In the genomic region with DNA sequence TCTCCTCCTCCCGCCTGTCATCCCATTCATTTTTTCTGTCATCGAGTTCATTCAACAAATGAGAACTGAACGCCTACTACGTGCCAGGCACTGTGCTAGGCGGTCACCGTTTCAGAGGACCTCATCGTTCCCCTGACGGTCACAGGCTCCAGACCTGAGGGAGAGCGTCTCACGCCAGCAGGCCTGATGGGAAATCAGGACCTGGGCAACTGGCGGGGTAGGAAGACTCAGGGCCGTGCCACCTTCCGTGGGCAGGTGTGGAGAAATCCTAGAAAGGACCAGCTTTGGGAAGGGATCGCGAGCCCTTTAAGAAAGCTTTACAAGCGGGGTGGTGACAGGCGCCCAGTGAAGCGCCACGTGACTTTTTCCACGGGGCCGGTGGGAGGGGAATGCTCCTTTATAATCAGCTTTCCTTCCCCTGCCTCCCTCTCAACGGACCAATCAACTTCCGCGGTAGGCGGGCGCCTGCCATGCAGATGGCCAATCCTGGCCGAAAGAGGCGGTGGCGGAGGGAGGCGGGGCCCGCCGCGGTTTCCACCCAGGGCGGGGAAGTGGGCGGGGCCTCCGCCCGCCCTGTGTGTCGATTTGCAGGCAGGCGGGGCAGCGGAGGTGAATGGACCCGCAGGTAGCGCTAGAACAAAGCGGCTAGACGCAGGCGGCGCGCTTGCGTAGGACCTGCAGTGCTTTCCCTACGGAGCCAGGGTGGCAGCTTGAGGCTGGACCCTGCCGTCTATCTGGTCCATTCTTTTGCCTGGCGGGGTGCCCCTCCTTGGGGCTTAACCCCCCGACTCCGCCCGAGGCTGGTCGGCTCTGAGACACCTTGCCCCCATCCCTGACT, we compare ENCODE assay signal across 8 cellular contexts. TPM values are rescaled to one million over a fixed set of nuclear protein-coding genes. Genes with fewer than 3 reads are reported as not detected.
A peak's percentile ranks its signal among the peaks of the same experiment; 100 is the strongest.
DNase-seq lines count a peak whose midpoint lies in the region; ATAC-seq and TF ChIP-seq lines count a peak whose summit lies in the region.

No MANE protein-coding gene starts in this region.

- H3K27me3 ChIP-seq in H7 (ENCODE audit: control insufficient read depth, insufficient read depth, low read length) (peaks cover 11% of the 10 kb centered on the region), Loucy (ENCODE audit: insufficient read depth, low read length, poor library complexity, severe bottlenecking) (no peaks in the 10 kb centered on the region), RWPE2 (ENCODE audit: insufficient read depth, poor library complexity, severe bottlenecking) (no peaks in the 10 kb centered on the region)

- peak overlapping the region; percentile 87 to 95 (median 92) for H3K4me3 Mint-ChIP-seq in naive thymus-derived CD8-positive, alpha-beta T cell
- peak overlapping the region; percentile 91 to 92 for H3K4me3 Mint-ChIP-seq in stimulated activated naive B cell treated with anti-CD40 and anti-IgM and Interleukin-4, amounts not matched to agents 10 μg/mL and 1 μg/mL and 100 μg/mL, for 72 hours

- peak overlapping the region; percentile 65 for H3K9ac ChIP-seq in Loucy (ENCODE audit: low read depth, low read length, poor library complexity, severe bottlenecking)

- ATAC-seq in RWPE2 (ENCODE audit: low read depth) = peak; percentile 69
- peak; percentile 81 to 87 for ATAC-seq in naive thymus-derived CD8-positive, alpha-beta T cell
- ATAC-seq in stimulated activated naive B cell treated with anti-CD40 and anti-IgM and Interleukin-4, amounts not matched to agents 10 μg/mL and 1 μg/mL and 100 μg/mL, for 72 hours (replicated peaks) = peak; percentile 82 to 88

- peaks cover 7% of the 10 kb centered on the region for H3K36me3 ChIP-seq in H7 (replicated peaks; ENCODE audit: control insufficient read depth, insufficient read depth, low read length)
- no peaks in the 10 kb centered on the region for H3K36me3 ChIP-seq in Loucy (ENCODE audit: insufficient read depth, low read length)
- H3K36me3 ChIP-seq in RWPE2 (ENCODE audit: low read depth) = peaks cover 36% of the 10 kb centered on the region

- no peaks in the 10 kb centered on the region for H3K9me2 ChIP-seq in Loucy (replicated peaks; ENCODE audit: low read depth, low read length)

- peaks cover 31% of the 10 kb centered on the region for H4K20me1 ChIP-seq in Loucy (ENCODE audit: insufficient read depth, low read length, poor library complexity, severe bottlenecking)

- H3K9me3 Mint-ChIP-seq in naive thymus-derived CD8-positive, alpha-beta T cell = no peaks in the 10 kb centered on the region
- H3K9me3 Mint-ChIP-seq in stimulated activated naive B cell treated with anti-CD40 and anti-IgM and Interleukin-4, amounts not matched to agents 10 μg/mL and 1 μg/mL and 100 μg/mL, for 72 hours = no peaks in the 10 kb centered on the region

- peaks cover 29% of the 10 kb centered on the region for H3K79me2 ChIP-seq in Loucy (ENCODE audit: insufficient read depth, low read length)

- peaks cover 32% of the 10 kb centered on the region for H3K4me1 ChIP-seq in Loucy (ENCODE audit: insufficient read depth, low read length, poor library complexity, severe bottlenecking)
- H3K4me1 ChIP-seq in RWPE2 (ENCODE audit: insufficient read depth, poor library complexity, severe bottlenecking) = peaks cover 18% of the 10 kb centered on the region

- peaks cover 5% of the 10 kb centered on the region; the same call in 1 of the 2 replicates for H3F3A ChIP-seq in Loucy (ENCODE audit: low read depth)

- no peaks in the 10 kb centered on the region for H3K9me3 ChIP-seq in Loucy (ENCODE audit: insufficient read depth, low read depth, low read length)
- no peaks in the 10 kb centered on the region for H3K9me3 ChIP-seq in RWPE2 (ENCODE audit: severe bottlenecking)

- DNase-seq in ELR (ENCODE audit: low read depth) (peak; percentile 99), H7 (peak; percentile 99), RWPE2 (ENCODE audit: low spot score) (peak; percentile 98), fibroblast of peridontal ligament (ENCODE audit: extremely low read depth) (peak; percentile 97)
- peak; percentile 100 for DNase-seq in activated effector memory CD4-positive, alpha-beta T cell treated with Interleukin-2 at 50 U/mL for 16 hours
- peak; percentile 92 to 100 (median 99) for DNase-seq in naive thymus-derived CD8-positive, alpha-beta T cell
- peak; percentile 98 for DNase-seq in stimulated activated naive B cell treated with anti-CD40 and anti-IgM and Interleukin-4, amounts not matched to agents 10 μg/mL and 1 μg/mL and 100 μg/mL, for 72 hours

- H2AFZ ChIP-seq in Loucy (ENCODE audit: low read length) = peak overlapping the region; percentile 85

- no peak for TF ChIP-seq CTCF in Loucy (conservative IDR thresholded peaks at IDR 0.05; ENCODE audit: low read length)
- TF ChIP-seq CTCF in RWPE2 (IDR thresholded peaks at IDR 0.05; ENCODE audit: poor library complexity, severe bottlenecking) = no peak

- POLR2A ChIA-PET in naive thymus-derived CD8-positive, alpha-beta T cell (lab: Charles Lee) = interaction anchor here (0.6 to 3.3 kb wide), 20 partner anchors 9 to 1820 kb away, joined by 3 to 27 read pairs (median 4); partner anchors contain the start of genes ACY1, DCAF1, PARP3 and POC1A

- peaks cover 25 to 39% (median 34%) of the 10 kb centered on the region in 4 donors for H3K4me1 Mint-ChIP-seq in naive thymus-derived CD8-positive, alpha-beta T cell
- peaks cover 49 to 67% of the 10 kb centered on the region in 2 donors for H3K4me1 Mint-ChIP-seq in stimulated activated naive B cell treated with anti-CD40 and anti-IgM and Interleukin-4, amounts not matched to agents 10 μg/mL and 1 μg/mL and 100 μg/mL, for 72 hours

- peak overlapping the region; percentile 99 for H3K27ac ChIP-seq in RWPE2 (ENCODE audit: poor library complexity, severe bottlenecking)

- H3K27ac Mint-ChIP-seq in naive thymus-derived CD8-positive, alpha-beta T cell = peak overlapping the region; percentile 85 to 98 (median 93)
- H3K27ac Mint-ChIP-seq in stimulated activated naive B cell treated with anti-CD40 and anti-IgM and Interleukin-4, amounts not matched to agents 10 μg/mL and 1 μg/mL and 100 μg/mL, for 72 hours = peak overlapping the region; percentile 95

- peaks cover 0 to 10% (median 0%) of the 10 kb centered on the region in 3 donors for H3K36me3 Mint-ChIP-seq in naive thymus-derived CD8-positive, alpha-beta T cell
- H3K36me3 Mint-ChIP-seq in stimulated activated naive B cell treated with anti-CD40 and anti-IgM and Interleukin-4, amounts not matched to agents 10 μg/mL and 1 μg/mL and 100 μg/mL, for 72 hours = peaks cover 8 to 13% of the 10 kb centered on the region in 2 donors

- H3K27me3 Mint-ChIP-seq in naive thymus-derived CD8-positive, alpha-beta T cell = no peaks in the 10 kb centered on the region
- no peaks in the 10 kb centered on the region for H3K27me3 Mint-ChIP-seq in stimulated activated naive B cell treated with anti-CD40 and anti-IgM and Interleukin-4, amounts not matched to agents 10 μg/mL and 1 μg/mL and 100 μg/mL, for 72 hours

- H3K4me3 ChIP-seq in H7 (ENCODE audit: insufficient read depth, low read depth, low read length) (peak overlapping the region; percentile 67), Loucy (ENCODE audit: low read length, poor library complexity, severe bottlenecking) (peak overlapping the region; percentile 82), RWPE2 (ENCODE audit: severe bottlenecking) (peak overlapping the region; percentile 89)

- H3K4me2 ChIP-seq in Loucy (ENCODE audit: low read depth, low read length, poor library complexity, severe bottlenecking) = peak overlapping the region; percentile 81

RNA-seq across cellular contexts. Expression of gene DUSP7, which starts 0.8 kb away (rescaled TPM):
- total RNA-seq in H7 (2014; rRNA removed; shearing (Covaris generic)) = 19.5 and 21.7 TPM in 2 replicates
- 10 to 100 TPM; 28.6 to 29.0 TPM for total RNA-seq in naive thymus-derived CD8-positive, alpha-beta T cell
- polyA plus RNA-seq in naive thymus-derived CD8-positive, alpha-beta T cell = 1 to 10 TPM; 1.8 to 4.6 (median 2.2) TPM

Comparison
In these comparisons a context has a peak if more than half of its experiments do, and no peak if none do; other contexts are left out.
1. Peak in every context shown above with its lines: DNase-seq, ATAC-seq, H3K4me3 ChIP-seq and H3K27ac ChIP-seq.